ENCODE assay signal across 1 cellular context in genomic region chr10:68543004-68543918, GRCh38.
TF ChIP-seq lines count a peak whose summit lies in the region.

No MANE protein-coding gene starts in this region.

TF ChIP-seq in WTC11, 78 proteins besides CTCF, POLR2A, EP300 and RAD21 (continued from another document):
- TF ChIP-seq ZNF219 (CRISPR knock-in tag; IDR thresholded peaks at IDR 0.05; ENCODE audit: borderline replicate concordance) (no peak), CREM (CRISPR knock-in tag; IDR thresholded peaks at IDR 0.05) (no peak), FOXP1 (CRISPR knock-in tag; IDR thresholded peaks at IDR 0.05; ENCODE audit: borderline replicate concordance) (no peak), TCF7 (CRISPR knock-in tag; IDR thresholded peaks at IDR 0.05; ENCODE audit: low read depth) (no peak), ATF6 (CRISPR knock-in tag; IDR thresholded peaks at IDR 0.05) (no peak), ZMAT4 (CRISPR knock-in tag; IDR thresholded peaks at IDR 0.05) (no peak), ZBTB43 (CRISPR knock-in tag; IDR thresholded peaks at IDR 0.05) (no peak), MXD4 (CRISPR knock-in tag; IDR thresholded peaks at IDR 0.05; ENCODE audit: borderline replicate concordance) (no peak), GTF2I (CRISPR knock-in tag; conservative IDR thresholded peaks at IDR 0.05) (no peak)
